Comparison of ENCODE assay signal across 6 cellular contexts in the genomic region with DNA sequence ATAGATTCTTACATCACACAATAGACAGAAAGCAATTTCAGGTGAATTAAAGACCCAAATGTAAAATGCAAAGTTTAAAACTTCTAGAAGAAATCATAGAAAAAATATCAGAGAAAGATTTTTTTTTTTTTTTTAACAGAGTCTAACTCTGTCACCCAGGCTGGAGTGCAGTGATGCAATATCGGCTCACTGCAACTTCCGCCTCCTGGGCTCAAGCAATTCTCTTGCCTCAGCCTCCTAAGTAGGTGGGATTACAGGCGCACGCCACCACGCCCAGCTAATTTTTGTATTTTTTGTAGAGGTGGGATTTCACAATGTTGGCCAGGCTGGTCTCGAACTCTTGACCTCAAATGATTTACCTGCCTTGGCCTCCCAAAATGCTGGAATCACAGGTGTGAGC.
DNase-seq lines count a peak whose midpoint lies in the region; ATAC-seq, FAIRE-seq and TF ChIP-seq lines count a peak whose summit lies in the region.
"Not testable (repeated sequence)": the region's sequence is repeated elsewhere in the genome, so short reads cannot be mapped to it uniquely, and the experiment has no call there.

No MANE protein-coding gene starts in this region.

- not testable (repeated sequence) for H3K27me3 Mint-ChIP-seq in osteocyte (ENCODE audit: unreplicated experiment)

- H3K9me3 ChIP-seq in esophagus muscularis mucosa; HepG2 (ENCODE audit: low read length): not testable (repeated sequence)

- H3K4me2 ChIP-seq in HepG2 (ENCODE audit: low read depth, low read length), result not testable (repeated sequence)

- in situ Hi-C loops in HepG2 (cut with HindIII; ENCODE audit: extremely low pct_ligation_motif_present, low pct_unique_long_range_greater_than_20kb), result not testable (repeated sequence)

- not testable (repeated sequence) for H3K27me3 ChIP-seq in HL-60 (ENCODE audit: insufficient read depth, poor library complexity, severe bottlenecking); esophagus muscularis mucosa; HepG2 (ENCODE audit: control insufficient read depth in 1 of 2, insufficient read depth in 2 of 2, low read length in 2 of 2)

- not testable (repeated sequence) for TF ChIP-seq EP300 in esophagus muscularis mucosa (IDR thresholded peaks at IDR 0.05); HepG2 (IDR thresholded peaks at IDR 0.05; ENCODE audit: low read depth in 2 of 2, low read length in 2 of 2); HepG2 (CRISPR knock-in tag; IDR thresholded peaks at IDR 0.05; ENCODE audit: borderline replicate concordance)

- H3K27ac Mint-ChIP-seq in osteocyte (ENCODE audit: unreplicated experiment), result not testable (repeated sequence)

- BruUV-seq in HepG2 (replicated peaks; lab: Mats Ljungman, UMichigan), result not testable (repeated sequence)

- not testable (repeated sequence) for TF ChIP-seq POLR2A in esophagus muscularis mucosa (IDR thresholded peaks at IDR 0.05; ENCODE audit: low read depth); HepG2 (IDR thresholded peaks at IDR 0.05; ENCODE audit: insufficient read depth in 1 of 2, low read depth in 2 of 2, low read length in 2 of 2)

- not testable (repeated sequence) for H3K4me3 ChIP-seq in HL-60 (replicated peaks; ENCODE audit: insufficient read depth, low read length); esophagus muscularis mucosa; HepG2 (replicated peaks in 1 of 3; ENCODE audit: insufficient read depth in 1 of 3, low read depth in 2 of 3, low read length in 3 of 3)

- peaks cover 12% of the 10 kb centered on the region for H3K4me1 Mint-ChIP-seq in osteocyte (ENCODE audit: unreplicated experiment)

- H3K4me3 Mint-ChIP-seq in osteocyte (ENCODE audit: unreplicated experiment), result not testable (repeated sequence)

- H3K79me2 ChIP-seq in HepG2 (ENCODE audit: insufficient read depth, low read length), result not testable (repeated sequence)

- not testable (repeated sequence) for TF ChIP-seq RAD21 in HepG2 (CRISPR knock-in tag; IDR thresholded peaks at IDR 0.05)

- H3K9me3 Mint-ChIP-seq in osteocyte (ENCODE audit: unreplicated experiment), result not testable (repeated sequence)

- WGBS in esophagus muscularis mucosa, result 78% methylated on average over 6 of the region's 6 CpGs
- WGBS in HepG2 (ENCODE audit: low lambda C conversion rate), result 65% methylated on average over 6 of the region's 6 CpGs

- DNase-seq in HL-60 (ENCODE audit: low read depth in 1 of 2, low spot score in 1 of 2), result peak; percentile 21 to 72
- peak; percentile 71 for DNase-seq in MV-4-11 (lab: John Stamatoyannopoulos, UW)
- DNase-seq in SKM-1 treated with dmso at 0.1 percent for 144 hours (lab: John Stamatoyannopoulos, UW; ENCODE audit: unreplicated experiment), result peak; percentile 31
- DNase-seq in esophagus muscularis mucosa (ENCODE audit: extremely low spot score); HepG2 (ENCODE audit: low spot score): not testable (repeated sequence)
- peak; percentile 30 for DNase-seq in osteocyte (ENCODE audit: extremely low spot score, unreplicated experiment)

- H4K20me1 ChIP-seq in HepG2 (ENCODE audit: insufficient read depth, low read length), result not testable (repeated sequence)

- not testable (repeated sequence) for FAIRE-seq in HepG2 (lab: Jason Lieb, UNC)

- not testable (repeated sequence) for ATAC-seq in HepG2

- intact Hi-C loops in esophagus muscularis mucosa (cut with DNase I); HepG2 (cut with micrococcal nuclease; ENCODE audit: unreplicated experiment): not testable (repeated sequence)

- TF ChIP-seq CTCF in HL-60 (IDR thresholded peaks at IDR 0.05; ENCODE audit: insufficient read depth, low read length); esophagus muscularis mucosa (IDR thresholded peaks at IDR 0.05); HepG2 (CRISPR knock-in tag; IDR thresholded peaks at IDR 0.05); osteocyte (IDR thresholded peaks at IDR 0.05): not testable (repeated sequence)

- not testable (repeated sequence) for H2AFZ ChIP-seq in HepG2 (ENCODE audit: low read length)

- CTCF ChIA-PET in HepG2 (lab: Yijun Ruan, JAX; ENCODE audit: low intra/inter-chr PET ratio, low total read pairs), result not testable (repeated sequence)

- not testable (repeated sequence) for H3K9ac ChIP-seq in HepG2 (ENCODE audit: insufficient read depth, low read depth, low read length)

- peaks cover 12 to 30% (median 25%) of the 10 kb centered on the region in 4 donors for H3K4me1 ChIP-seq in esophagus muscularis mucosa
- not testable (repeated sequence) for H3K4me1 ChIP-seq in HepG2 (ENCODE audit: insufficient read depth, low read length)

- 0 out of 2 replicates have a peak overlapping the region, but pooled peaks have one; percentile 27 for H3K27ac ChIP-seq in HL-60 (replicated peaks)
- peak overlapping the region; percentile 28 to 68 (median 54) for H3K27ac ChIP-seq in esophagus muscularis mucosa (replicated peaks in 1 of 4)
- not testable (repeated sequence) for H3K27ac ChIP-seq in HepG2 (ENCODE audit: extremely low read length, insufficient read depth, low read length)

- POLR2A ChIA-PET in HepG2 (lab: Yijun Ruan, JAX), result not testable (repeated sequence)

- not testable (repeated sequence) for H3K36me3 ChIP-seq in esophagus muscularis mucosa; HepG2 (replicated peaks in 1 of 2; ENCODE audit: control insufficient read depth in 1 of 2, insufficient read depth in 2 of 2, low read length in 2 of 2)

- H3K36me3 Mint-ChIP-seq in osteocyte (ENCODE audit: unreplicated experiment), result not testable (repeated sequence)

TF ChIP-seq in HepG2, 621 proteins besides CTCF, POLR2A, EP300 and RAD21:
- TF ChIP-seq ZNF460 (CRISPR knock-in tag; IDR thresholded peaks at IDR 0.05; ENCODE audit: borderline replicate concordance) (0 out of 2 replicates have a peak, but pooled peaks have one; percentile 20), GABPB1 (CRISPR knock-in tag; IDR thresholded peaks at IDR 0.05) (0 out of 2 replicates have a peak, but pooled peaks have one; percentile 14)
